18 cellular contexts compared by ENCODE assay signal in the genomic region with DNA sequence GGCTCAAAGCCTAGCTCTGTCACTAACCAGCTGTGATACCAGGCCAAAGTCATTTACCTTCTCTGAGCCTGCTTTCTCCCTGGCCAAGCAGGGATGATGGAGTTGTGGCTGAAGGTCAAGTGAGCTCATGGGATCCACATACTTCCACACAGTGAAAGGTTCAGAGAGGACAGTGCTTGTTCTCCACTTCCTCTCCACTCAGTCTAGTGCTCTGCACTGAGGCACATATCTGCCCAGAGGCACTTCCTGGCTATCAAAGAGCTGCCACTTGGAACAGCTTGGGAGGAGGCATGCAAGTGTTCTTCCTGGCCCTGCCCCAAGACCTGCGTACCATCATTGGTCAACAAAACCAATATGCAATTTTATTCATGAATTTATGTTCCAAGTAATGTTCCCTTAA.
"Had no signal": no experiment of that assay in that cellular context is flagged by ENCODE, and none has a peak within 500 bp of the region (broad histone marks: within the 10 kb centered on the region; RNA-seq: fewer than 3 reads in every experiment).

No MANE protein-coding gene starts in this region.

- H3K4me1 ChIP-seq: left lung had no signal

- H3K4me3 ChIP-seq: left lung, ovary, stomach, thoracic aorta had no signal

- H3K27me3 Mint-ChIP-seq: activated CD4-positive, alpha-beta T cell treated with anti-CD3 and anti-CD28 coated beads for 36 hours; T-cell had no signal

- H3K4me3 Mint-ChIP-seq: activated CD4-positive, alpha-beta T cell treated with anti-CD3 and anti-CD28 coated beads for 36 hours; activated CD8-positive, alpha-beta T cell treated with anti-CD3 and anti-CD28 coated beads for 36 hours; immature natural killer cell; memory B cell; neural crest cell; T-cell had no signal

- H3K36me3 Mint-ChIP-seq: immature natural killer cell, memory B cell, T-cell had no signal

- DNase-seq: activated CD4-positive, alpha-beta T cell treated with anti-CD3 and anti-CD28 coated beads for 36 hours; activated CD8-positive, alpha-beta memory T cell treated with anti-CD3 and anti-CD28 coated beads, Interleukin-2, amount 50 U/mL, for 48 hours; activated CD8-positive, alpha-beta T cell treated with anti-CD3 and anti-CD28 coated beads for 36 hours; activated naive CD4-positive, alpha-beta T cell; cortex of kidney; effector CD8-positive, alpha-beta T cell; glutamatergic neuron; immature natural killer cell; left lung; ovary; stimulated activated CD4-positive, alpha-beta T cell treated with anti-CD3 and anti-CD28 coated beads, Interleukin-4, amount 100 ng/mL, for 1 hour; stomach; T-cell; WERI-Rb-1 had no signal

- H3K27me3 ChIP-seq: left lung, ovary, stomach had no signal

- FAIRE-seq: astrocyte had no signal

- H3K4me1 Mint-ChIP-seq: activated CD4-positive, alpha-beta T cell treated with anti-CD3 and anti-CD28 coated beads for 36 hours; immature natural killer cell; memory B cell; T-cell had no signal

- H3K27ac Mint-ChIP-seq: activated CD4-positive, alpha-beta T cell treated with anti-CD3 and anti-CD28 coated beads for 36 hours; activated CD8-positive, alpha-beta T cell treated with anti-CD3 and anti-CD28 coated beads for 36 hours; immature natural killer cell; memory B cell; T-cell had no signal

- H3K36me3 ChIP-seq: left lung, ovary, WERI-Rb-1 had no signal

- H3K9me3 Mint-ChIP-seq: activated CD8-positive, alpha-beta T cell treated with anti-CD3 and anti-CD28 coated beads for 36 hours; immature natural killer cell; memory B cell; T-cell had no signal

- H3K9me3 ChIP-seq: left lung, ovary, stomach, thoracic aorta had no signal

- ATAC-seq: activated CD4-positive, alpha-beta T cell treated with anti-CD3 and anti-CD28 coated beads for 36 hours; activated CD8-positive, alpha-beta T cell treated with anti-CD3 and anti-CD28 coated beads for 36 hours; left lung; T-cell had no signal

- H3K27ac ChIP-seq: left lung, ovary, stomach, thoracic aorta, WERI-Rb-1 had no signal
